12 cellular contexts compared by ENCODE assay signal in genomic region chr2:45944075-45944474, GRCh38.
DNase-seq lines count a peak whose midpoint lies in the region; ATAC-seq and TF ChIP-seq lines count a peak whose summit lies in the region.
"Had no signal": no experiment of that assay in that cellular context is flagged by ENCODE, and none has a peak within 500 bp of the region (broad histone marks: within the 10 kb centered on the region; RNA-seq: fewer than 3 reads in every experiment).

No MANE protein-coding gene starts in this region.

- H2AFZ ChIP-seq in PC-3 (ENCODE audit: low read length) (no peak overlapping the region), mesenchymal stem cell (ENCODE audit: low read depth, low read length) (no peak overlapping the region)

- H2AK5ac ChIP-seq in mesenchymal stem cell (ENCODE audit: low read length, severe bottlenecking), result peak overlapping the region; percentile 79

- H3K9ac ChIP-seq in PC-3 (ENCODE audit: low read length), result no peak overlapping the region
- no peak overlapping the region for H3K9ac ChIP-seq in mesenchymal stem cell (ENCODE audit: low read length)

- no peak overlapping the region for H3K14ac ChIP-seq in mesenchymal stem cell (ENCODE audit: low read length in 2 of 2)

- H2BK120ac ChIP-seq in mesenchymal stem cell (ENCODE audit: low read depth, low read length), result no peak overlapping the region

- H3K36me3 ChIP-seq in PC-3 (ENCODE audit: low read depth, low read length), result no peaks in the 10 kb centered on the region
- peaks cover 0 to 2% of the 10 kb centered on the region in 2 experiments for H3K36me3 ChIP-seq in mesenchymal stem cell (ENCODE audit: control insufficient read depth in 1 of 2, insufficient read depth in 2 of 2, low read depth in 1 of 2, low read length in 2 of 2)
- H3K36me3 ChIP-seq: heart left ventricle had no signal

- H3K4ac ChIP-seq in mesenchymal stem cell (ENCODE audit: low read depth in 1 of 2, low read length in 2 of 2), result peak overlapping the region; percentile 25 to 43

- H3K23ac ChIP-seq in mesenchymal stem cell (ENCODE audit: low read length in 2 of 2), result no peak overlapping the region

- H3K4me3 ChIP-seq in PC-3 (ENCODE audit: low read length) (no peak overlapping the region), choroid plexus epithelial cell (ENCODE audit: low read depth, low read length) (no peak overlapping the region), mesenchymal stem cell (ENCODE audit: insufficient read depth in 1 of 2, low read depth in 1 of 2, low read length in 2 of 2) (no peak overlapping the region)
- H3K4me3 ChIP-seq: heart left ventricle had no signal

- no peak overlapping the region for H3K27ac Mint-ChIP-seq in natural killer cell
- H3K27ac Mint-ChIP-seq: activated naive CD8-positive, alpha-beta T cell treated with anti-CD3 and anti-CD28 coated beads for 36 hours; stimulated activated memory B cell treated with anti-CD40 and anti-IgM and Interleukin-4, amounts not matched to agents 10 μg/mL and 1 μg/mL and 100 μg/mL, for 72 hours had no signal

- H3K4me2 ChIP-seq in PC-3 (ENCODE audit: low read length) (0 out of 2 replicates have a peak overlapping the region, but pooled peaks have one; percentile 50), mesenchymal stem cell (ENCODE audit: low read length, poor library complexity, severe bottlenecking) (no peak overlapping the region)

- H2BK5ac ChIP-seq in mesenchymal stem cell (ENCODE audit: low read depth, low read length, poor library complexity, severe bottlenecking), result no peak overlapping the region

- H2BK12ac ChIP-seq in mesenchymal stem cell (ENCODE audit: low read length in 2 of 2), result peak overlapping the region; percentile 29 to 92

- DNase-seq in PC-3, result peak; percentile 70
- DNase-seq in choroid plexus epithelial cell (ENCODE audit: low read depth), result peak; percentile 79
- peak; percentile 76 for DNase-seq in mesenchymal stem cell
- no peak for DNase-seq in natural killer cell
- no peak for DNase-seq in NCI-H526 treated with DMSO at 0.1 percent for 48 hours (lab: John Stamatoyannopoulos, UW)
- DNase-seq: activated naive CD8-positive, alpha-beta T cell treated with anti-CD3 and anti-CD28 coated beads for 36 hours; heart left ventricle; stimulated activated CD4-positive, alpha-beta T cell treated with anti-CD3 and anti-CD28 coated beads, Interleukin-2, amount 100 ng/mL, for 24 hours had no signal

- H3K27ac ChIP-seq in C4-2B (peak overlapping the region; percentile 11; the same call in 1 of the 2 replicates), PC-3 (ENCODE audit: low read length) (no peak overlapping the region), mesenchymal stem cell (ENCODE audit: low read length, poor library complexity, severe bottlenecking) (peak overlapping the region; percentile 63)
- H3K27ac ChIP-seq: heart left ventricle had no signal

- WGBS in mesenchymal stem cell, result 37% methylated on average over 4 of the region's 7 CpGs

- peaks cover 0 to 6% of the 10 kb centered on the region in 2 donors for H3K4me1 Mint-ChIP-seq in natural killer cell
- H3K4me1 Mint-ChIP-seq: activated naive CD8-positive, alpha-beta T cell treated with anti-CD3 and anti-CD28 coated beads for 36 hours had no signal

- H3K18ac ChIP-seq in mesenchymal stem cell (ENCODE audit: low read depth in 1 of 2, low read length in 2 of 2), result peak overlapping the region; percentile 28 to 63

- TF ChIP-seq CTCF in C4-2B (conservative IDR thresholded peaks at IDR 0.05) (no peak), PC-3 (conservative IDR thresholded peaks at IDR 0.05; ENCODE audit: low read depth, low read length) (no peak), choroid plexus epithelial cell (conservative IDR thresholded peaks at IDR 0.05; ENCODE audit: low read depth, low read length) (no peak), natural killer cell (IDR thresholded peaks at IDR 0.05) (no peak)

- H3K27me3 Mint-ChIP-seq in natural killer cell (ENCODE audit: low read depth in 2 of 2), result no peaks in the 10 kb centered on the region
- H3K27me3 Mint-ChIP-seq: activated naive CD8-positive, alpha-beta T cell treated with anti-CD3 and anti-CD28 coated beads for 36 hours; stimulated activated memory B cell treated with anti-CD40 and anti-IgM and Interleukin-4, amounts not matched to agents 10 μg/mL and 1 μg/mL and 100 μg/mL, for 72 hours had no signal

- H4K20me1 ChIP-seq in PC-3 (ENCODE audit: low read length), result 0 out of 2 replicates have a peak, but pooled peaks cover 4% of the 10 kb centered on the region

- H3F3A ChIP-seq in PC-3 (ENCODE audit: low read length, unreplicated experiment), result no peaks in the 10 kb centered on the region

- H3K4me1 ChIP-seq in PC-3 (ENCODE audit: insufficient read depth, low read length), result peaks cover 52% of the 10 kb centered on the region
- H3K4me1 ChIP-seq in mesenchymal stem cell (ENCODE audit: control insufficient read depth, insufficient read depth, low read depth, low read length), result peaks cover 23% of the 10 kb centered on the region

- H3K79me1 ChIP-seq in mesenchymal stem cell (replicated peaks; ENCODE audit: low read length, poor library complexity, severe bottlenecking), result no peaks in the 10 kb centered on the region

- H3K27me3 ChIP-seq in PC-3 (ENCODE audit: low read length) (no peaks in the 10 kb centered on the region), mesenchymal stem cell (ENCODE audit: control insufficient read depth in 1 of 2, insufficient read depth in 1 of 2, low read length in 2 of 2) (no peaks in the 10 kb centered on the region)
- H3K27me3 ChIP-seq: heart left ventricle had no signal

- no peaks in the 10 kb centered on the region for H3K9me3 Mint-ChIP-seq in natural killer cell
- H3K9me3 Mint-ChIP-seq: activated naive CD8-positive, alpha-beta T cell treated with anti-CD3 and anti-CD28 coated beads for 36 hours; stimulated activated memory B cell treated with anti-CD40 and anti-IgM and Interleukin-4, amounts not matched to agents 10 μg/mL and 1 μg/mL and 100 μg/mL, for 72 hours had no signal

- H3K9me3 ChIP-seq in PC-3 (ENCODE audit: low read length) (no peaks in the 10 kb centered on the region), mesenchymal stem cell (ENCODE audit: control insufficient read depth, low read length) (no peaks in the 10 kb centered on the region)
- H3K9me3 ChIP-seq: heart left ventricle had no signal

- POLR2A ChIA-PET in PC-3 (lab: Charles Lee; ENCODE audit: unreplicated experiment), result no interaction called here

- BruUV-seq in PC-3 (replicated peaks; lab: Mats Ljungman, UMichigan), result no TSS peak

- H3K9me2 ChIP-seq in PC-3 (replicated peaks; ENCODE audit: low read length), result no peaks in the 10 kb centered on the region

- peak; percentile 32; the same call in 1 of the 2 replicates for ATAC-seq in PC-3
- ATAC-seq in HG03097 (IDR thresholded peaks at IDR 0.05; ENCODE audit: low FRiP score, unreplicated experiment), result no peak
- no peak for ATAC-seq in GM19023 (IDR thresholded peaks at IDR 0.05; ENCODE audit: unreplicated experiment)
- ATAC-seq in natural killer cell, result no peak
- ATAC-seq: heart left ventricle; stimulated activated memory B cell treated with anti-CD40 and anti-IgM and Interleukin-4, amounts not matched to agents 10 μg/mL and 1 μg/mL and 100 μg/mL, for 72 hours had no signal

- CTCF ChIA-PET in PC-3 (lab: Charles Lee), result no interaction called here

- no peaks in the 10 kb centered on the region for H3K36me3 Mint-ChIP-seq in natural killer cell
- H3K36me3 Mint-ChIP-seq: activated naive CD8-positive, alpha-beta T cell treated with anti-CD3 and anti-CD28 coated beads for 36 hours had no signal

- intact Hi-C loops in PC-3 (cut with micrococcal nuclease), result no loop called here
- intact Hi-C loops in natural killer cell (cut with micrococcal nuclease), result no loop called here

- no peak overlapping the region for H2BK15ac ChIP-seq in mesenchymal stem cell (ENCODE audit: low read depth, poor library complexity, severe bottlenecking)

- H4K8ac ChIP-seq in mesenchymal stem cell (ENCODE audit: low read length), result no peak overlapping the region

- no peak overlapping the region for H4K91ac ChIP-seq in mesenchymal stem cell (ENCODE audit: low read length)

- 0 out of 2 replicates have a peak, but pooled peaks cover 4% of the 10 kb centered on the region for H3K79me2 ChIP-seq in PC-3 (ENCODE audit: low read length)

- H3K4me3 Mint-ChIP-seq in natural killer cell, result no peak overlapping the region
- H3K4me3 Mint-ChIP-seq: activated naive CD8-positive, alpha-beta T cell treated with anti-CD3 and anti-CD28 coated beads for 36 hours; stimulated activated memory B cell treated with anti-CD40 and anti-IgM and Interleukin-4, amounts not matched to agents 10 μg/mL and 1 μg/mL and 100 μg/mL, for 72 hours had no signal

Comparison
In these comparisons a context has a peak if more than half of its experiments do, and no peak if none do; other contexts are left out.
1. DNase-seq: peak in PC-3 (single experiment), choroid plexus epithelial cell (single experiment) and mesenchymal stem cell (single experiment); none in natural killer cell (single experiment) and NCI-H526 treated with DMSO at 0.1 percent for 48 hours (single experiment).